In genomic region chr10:71773221-71773971, GRCh38 we compare ENCODE assay signal across 8 cellular contexts.
DNase-seq lines count a peak whose midpoint lies in the region; ATAC-seq and TF ChIP-seq lines count a peak whose summit lies in the region.

Gene VSIR (minus strand): TSS chr10:71773520. CDS start chr10:71773439, 81 bp downstream.

- peak within 1 kb of the TSS; percentile 61 to 64 for H3K4me3 ChIP-seq in cardiac fibroblast (replicated peaks in 1 of 2; ENCODE audit: low read depth in 2 of 2, low read length in 2 of 2)

- DNase-seq in NCI-H1105 treated with DMSO at 0.1 percent for 48 hours (lab: John Stamatoyannopoulos, UW) (peak; percentile 51), cardiac fibroblast (ENCODE audit: low read depth in 2 of 2) (peak; percentile 76 to 85), iris pigment epithelial cell (ENCODE audit: low read depth) (peak; percentile 84), NCI-H187 treated with DMSO at 0.1 percent for 48 hours (lab: John Stamatoyannopoulos, UW) (no peak)
- DNase-seq in activated CD4-positive, CD25-positive, alpha-beta regulatory T cell (lab: John Stamatoyannopoulos, UW), result peak; percentile 87 to 93 (median 88)
- DNase-seq in stimulated activated CD4-positive, alpha-beta T cell treated with anti-CD3 and anti-CD28 coated beads, Interleukin-12 subunit alpha, Interleukin-12 subunit beta, amount 100 ng/mL, for 48 hours (ENCODE audit: low read depth in 2 of 3, low spot score in 1 of 3), result peak; percentile 89 to 96 (median 91)

- ATAC-seq in HG02588 (IDR thresholded peaks at IDR 0.05; ENCODE audit: unreplicated experiment), result peak; percentile 47

- peak; percentile 44 for TF ChIP-seq CTCF in cardiac fibroblast (IDR thresholded peaks at IDR 0.05; ENCODE audit: low read depth, low read length)

- TF ChIP-seq POLR2A in GM10847 (IDR thresholded peaks at IDR 0.05; ENCODE audit: extremely low read depth, insufficient read length), result peak; percentile 74
